13 cellular contexts compared by ENCODE assay signal in genomic region chr16:30953111-30953510, GRCh38. TPM values are rescaled to one million over a fixed set of nuclear protein-coding genes. Genes with fewer than 3 reads are reported as not detected.
A peak's percentile ranks its signal among the peaks of the same experiment; 100 is the strongest.
DNase-seq lines count a peak whose midpoint lies in the region; ATAC-seq, FAIRE-seq and TF ChIP-seq lines count a peak whose summit lies in the region.
"Had no signal": no experiment of that assay in that cellular context is flagged by ENCODE, and none has a peak within 500 bp of the region (broad histone marks: within the 10 kb centered on the region; RNA-seq: fewer than 3 reads in every experiment).

No MANE protein-coding gene starts in this region.

- H3F3A ChIP-seq in neural cell (ENCODE audit: insufficient read depth, low read length, poor library complexity, severe bottlenecking): peaks cover 5% of the 10 kb centered on the region

- POLR2A ChIA-PET in A549 (lab: Yijun Ruan, JAX): interaction anchor here (0.6 to 2.0 kb wide), 5 partner anchors 44 to 519 kb away, joined by 3 to 6 read pairs (median 3); partner anchors contain the start of genes TGFB1I1, ZNF646 and ZNF668
- POLR2A ChIA-PET in HEK293 (lab: Yijun Ruan, JAX): interaction anchor here (0.6 to 1.5 kb wide), 6 partner anchors 11 to 189 kb away, joined by 3 to 5 read pairs (median 4); partner anchors contain the start of gene KAT8

- H3K79me2 ChIP-seq in neural cell (replicated peaks; ENCODE audit: insufficient read depth, low read length): peaks cover 4% of the 10 kb centered on the region

- H2AFZ ChIP-seq in neural cell (ENCODE audit: low read depth, low read length): no peak overlapping the region

- H3K4me2 ChIP-seq in A549 (peak overlapping the region; percentile 41), neural cell (ENCODE audit: low read length) (no peak overlapping the region)

- DNase-seq in A549 (ENCODE audit: low read depth in 1 of 2, low spot score in 1 of 2) (no peak), cerebellar cortex (ENCODE audit: low spot score) (peak; percentile 51), HTR-8/SVneo (ENCODE audit: insufficient read length, low spot score) (no peak), middle frontal gyrus (ENCODE audit: extremely low spot score, low spot score) (no peak), NCI-H2171 (lab: John Stamatoyannopoulos, UW) (no peak)
- DNase-seq in activated naive CD4-positive, alpha-beta T cell treated with anti-CD3 and anti-CD28 coated beads for 36 hours: no peak

- H3K27me3 Mint-ChIP-seq in activated naive CD4-positive, alpha-beta T cell treated with anti-CD3 and anti-CD28 coated beads for 36 hours (ENCODE audit: low read depth): no peaks in the 10 kb centered on the region
- H3K27me3 Mint-ChIP-seq: activated naive CD4-positive, alpha-beta T cell treated with anti-CD3 and anti-CD28 coated beads, Interleukin-2, amount 50 U/mL, for 24 hours; stimulated activated naive CD8-positive, alpha-beta T cell treated with anti-CD3 and anti-CD28 coated beads, Interleukin-15, Interleukin-2, amounts not matched to agents 100 ng/mL and 50 ng/mL, for 24 hours had no signal

- H3K4me1 ChIP-seq in A549: peaks cover 27% of the 10 kb centered on the region
- H3K4me1 ChIP-seq in HEK293 (ENCODE audit: control insufficient read depth, insufficient read depth, low read length): peaks cover 2% of the 10 kb centered on the region; the same call in 1 of the 2 replicates

- TF ChIP-seq RAD21 in A549 (conservative IDR thresholded peaks at IDR 0.05 in 1 of 2, IDR thresholded peaks at IDR 0.05 in 1 of 2): no peak
- TF ChIP-seq RAD21 in neural cell (conservative IDR thresholded peaks at IDR 0.05): no peak

- H3K4me1 Mint-ChIP-seq in activated naive CD4-positive, alpha-beta T cell treated with anti-CD3 and anti-CD28 coated beads for 36 hours (ENCODE audit: low read depth): peaks cover 16% of the 10 kb centered on the region

- H3K27ac ChIP-seq in A549: peak overlapping the region in 1 of 2 experiments; percentile 56; a peak in 2 of 6 replicates
- H3K27ac ChIP-seq in HEK293 (ENCODE audit: extremely low read depth, low read depth, low read length): no peak overlapping the region
- H3K27ac ChIP-seq in neural cell (ENCODE audit: low read length): no peak overlapping the region

- no peaks in the 10 kb centered on the region for H3K9me2 ChIP-seq in neural cell (ENCODE audit: insufficient read depth, low read length)

- 75% methylated on average over 9 of the region's 9 CpGs for WGBS in A549 (ENCODE audit: missing lambda C conversion rate)

- no peak overlapping the region for H3K27ac Mint-ChIP-seq in activated naive CD4-positive, alpha-beta T cell treated with anti-CD3 and anti-CD28 coated beads for 36 hours
- H3K27ac Mint-ChIP-seq: activated naive CD4-positive, alpha-beta T cell treated with anti-CD3 and anti-CD28 coated beads, Interleukin-2, amount 50 U/mL, for 24 hours; stimulated activated naive CD8-positive, alpha-beta T cell treated with anti-CD3 and anti-CD28 coated beads, Interleukin-15, Interleukin-2, amounts not matched to agents 100 ng/mL and 50 ng/mL, for 24 hours had no signal

- no peaks in the 10 kb centered on the region for H4K20me1 ChIP-seq in neural cell (ENCODE audit: insufficient read depth)

- H3K36me3 ChIP-seq in HEK293 (ENCODE audit: control insufficient read depth in 2 of 2, insufficient read depth in 1 of 2, low read length in 2 of 2) (no peaks in the 10 kb centered on the region), neural cell (ENCODE audit: insufficient read depth, low read length) (no peaks in the 10 kb centered on the region)
- H3K36me3 ChIP-seq: tibial nerve had no signal

- no peak for FAIRE-seq in A549 (lab: Jason Lieb, UNC)
- FAIRE-seq in HTR-8/SVneo (lab: Jason Lieb, UNC): no peak

- no peak for ATAC-seq in A549
- ATAC-seq: left lobe of liver had no signal

- H3K9me3 ChIP-seq in A549 (no peaks in the 10 kb centered on the region), HEK293 (ENCODE audit: control insufficient read depth, insufficient read depth, low read depth, low read length) (no peaks in the 10 kb centered on the region), neural cell (ENCODE audit: low read length) (no peaks in the 10 kb centered on the region)
- H3K9me3 ChIP-seq: tibial nerve had no signal

- TF ChIP-seq EP300 in A549 (IDR thresholded peaks at IDR 0.05): no peak
- no peak for TF ChIP-seq EP300 in neural cell (conservative IDR thresholded peaks at IDR 0.05; ENCODE audit: poor library complexity, severe bottlenecking)

- H3K4me3 ChIP-seq in A549: no peak overlapping the region
- H3K4me3 ChIP-seq in HEK293 (ENCODE audit: low read depth, low read length): no peak overlapping the region
- no peak overlapping the region for H3K4me3 ChIP-seq in neural cell (ENCODE audit: low read length)
- H3K4me3 ChIP-seq: skin epidermis, tibial nerve had no signal

- TF ChIP-seq CTCF in A549 (IDR thresholded peaks at IDR 0.05) (no peak), HEK293 (tag by site-specific recombination; IDR thresholded peaks at IDR 0.05) (no peak), neural cell (IDR thresholded peaks at IDR 0.05; ENCODE audit: poor library complexity, severe bottlenecking) (no peak)

- intact Hi-C loops in activated naive CD4-positive, alpha-beta T cell treated with anti-CD3 and anti-CD28 coated beads for 36 hours (cut with micrococcal nuclease): loop anchor here (10.0 kb wide), 1 partner anchor 762 kb away; a partner anchor contains a TSS

- CTCF ChIA-PET in A549 (lab: Yijun Ruan, JAX): interaction anchor here (0.6 to 8.2 kb wide), 34 partner anchors 10 to 919 kb away, joined by 3 to 78 read pairs (median 4); partner anchors contain the start of genes HSD3B7 and ZNF843
- CTCF ChIA-PET in HEK293 (lab: Yijun Ruan, JAX): interaction anchor here (0.5 to 5.3 kb wide), 26 partner anchors 11 to 1311 kb away, joined by 3 to 74 read pairs (median 5); partner anchors contain the start of genes HIRIP3, HSD3B7, KAT8 and PAGR1
- CTCF ChIA-PET in activated naive CD4-positive, alpha-beta T cell treated with anti-CD3 and anti-CD28 coated beads for 36 hours (lab: Charles Lee): interaction anchor here (0.5 to 3.9 kb wide), 10 partner anchors 10 to 491 kb away, joined by 3 to 33 read pairs (median 5); partner anchors contain the start of gene VKORC1

- H3K4me3 Mint-ChIP-seq in activated naive CD4-positive, alpha-beta T cell treated with anti-CD3 and anti-CD28 coated beads for 36 hours: no peak overlapping the region
- H3K4me3 Mint-ChIP-seq: stimulated activated naive CD8-positive, alpha-beta T cell treated with anti-CD3 and anti-CD28 coated beads, Interleukin-15, Interleukin-2, amounts not matched to agents 100 ng/mL and 50 ng/mL, for 24 hours had no signal

- no peak for TF ChIP-seq POLR2A in A549 (IDR thresholded peaks at IDR 0.05; ENCODE audit: low read length)

- H3K9me3 Mint-ChIP-seq in activated naive CD4-positive, alpha-beta T cell treated with anti-CD3 and anti-CD28 coated beads for 36 hours: no peaks in the 10 kb centered on the region
- H3K9me3 Mint-ChIP-seq: activated naive CD4-positive, alpha-beta T cell treated with anti-CD3 and anti-CD28 coated beads, Interleukin-2, amount 50 U/mL, for 24 hours; stimulated activated naive CD8-positive, alpha-beta T cell treated with anti-CD3 and anti-CD28 coated beads, Interleukin-15, Interleukin-2, amounts not matched to agents 100 ng/mL and 50 ng/mL, for 24 hours had no signal

- no peaks in the 10 kb centered on the region for H3K36me3 Mint-ChIP-seq in activated naive CD4-positive, alpha-beta T cell treated with anti-CD3 and anti-CD28 coated beads for 36 hours (ENCODE audit: low read depth)
- H3K36me3 Mint-ChIP-seq: activated naive CD4-positive, alpha-beta T cell treated with anti-CD3 and anti-CD28 coated beads, Interleukin-2, amount 50 U/mL, for 24 hours had no signal

- H3K27me3 ChIP-seq in neural cell (ENCODE audit: insufficient read depth, low read depth, low read length): no peaks in the 10 kb centered on the region
- H3K27me3 ChIP-seq: tibial nerve had no signal

- no peak overlapping the region for H3K9ac ChIP-seq in neural cell (ENCODE audit: low read length)

RNA-seq across cellular contexts. Expression of gene ORAI3, which starts 4.2 kb away (rescaled TPM):
- polyA plus RNA-seq in A549 (2011; rRNA removed) (14.1 and 17.3 TPM in 2 replicates), A549 (2017; fragmentation: RNase III; extraction: RNeasy Plus Mini Kit Qiagen cat#74134 plus additional on column Dnase treatment) (7.1 to 11.8 TPM (median 10.5 TPM) in 3 replicates), neural cell (5.7 and 7.3 TPM in 2 replicates)
- 5.9 and 10.3 TPM in 2 replicates for polyA plus RNA-seq in A549 (2012; cell fraction: cytosol; rRNA removed)
- 10.8 and 11.6 TPM in 2 replicates for polyA plus RNA-seq in A549 (2012; cell fraction: nucleus; rRNA removed)
- 11.0 and 13.8 TPM in 2 replicates for polyA minus RNA-seq in A549 (2011; rRNA and poly(A)+ RNA removed)
- polyA minus RNA-seq in neural cell: 5.8 and 6.5 TPM in 2 replicates
- 1 to 10 TPM; 4.2 to 4.7 TPM for total RNA-seq in activated naive CD4-positive, alpha-beta T cell treated with anti-CD3 and anti-CD28 coated beads for 36 hours

RNA-seq across cellular contexts. Expression of gene SETD1A, which starts 4.4 kb away (rescaled TPM):
- 2.0 and 3.8 TPM in 2 replicates for polyA plus RNA-seq in A549 (2011; rRNA removed)
- 8.7 and 11.2 TPM in 2 replicates for polyA plus RNA-seq in A549 (2012; cell fraction: cytosol; rRNA removed)
- polyA plus RNA-seq in A549 (2012; cell fraction: nucleus; rRNA removed): 30.5 and 31.9 TPM in 2 replicates
- 15.7 to 22.6 TPM (median 21.2 TPM) in 3 replicates for polyA plus RNA-seq in A549 (2017; fragmentation: RNase III; extraction: RNeasy Plus Mini Kit Qiagen cat#74134 plus additional on column Dnase treatment)
- 3.9 and 7.0 TPM in 2 replicates for polyA minus RNA-seq in A549 (2011; rRNA and poly(A)+ RNA removed)
- 1.4 and 3.3 TPM in 2 replicates for polyA plus RNA-seq in neural cell
- 3.9 and 13.7 TPM in 2 replicates for polyA minus RNA-seq in neural cell
- total RNA-seq in activated naive CD4-positive, alpha-beta T cell treated with anti-CD3 and anti-CD28 coated beads for 36 hours: 10 to 100 TPM; 14.3 to 14.6 TPM

RNA-seq across cellular contexts. Expression of gene FBXL19, which starts 29.7 kb away (rescaled TPM):
- polyA plus RNA-seq in A549 (2011; rRNA removed) (5.6 and 7.0 TPM in 2 replicates), A549 (2017; fragmentation: RNase III; extraction: RNeasy Plus Mini Kit Qiagen cat#74134 plus additional on column Dnase treatment) (15.5 to 21.5 TPM (median 18.3 TPM) in 3 replicates), neural cell (99.6 and 124 TPM in 2 replicates)
- 11.4 and 17.1 TPM in 2 replicates for polyA plus RNA-seq in A549 (2012; cell fraction: cytosol; rRNA removed)
- polyA plus RNA-seq in A549 (2012; cell fraction: nucleus; rRNA removed): 29.7 and 38.9 TPM in 2 replicates
- polyA minus RNA-seq in A549 (2011; rRNA and poly(A)+ RNA removed): 6.8 and 9.4 TPM in 2 replicates
- polyA minus RNA-seq in neural cell: 122 and 157 TPM in 2 replicates
- total RNA-seq in activated naive CD4-positive, alpha-beta T cell treated with anti-CD3 and anti-CD28 coated beads for 36 hours: 10 to 100 TPM; 13.6 to 15.2 TPM

RNA-seq across cellular contexts. Expression of gene HSD3B7, which starts 31.9 kb away (rescaled TPM):
- 10.5 and 15.2 TPM in 2 replicates for polyA plus RNA-seq in A549 (2011; rRNA removed)
- polyA plus RNA-seq in A549 (2012; cell fraction: cytosol; rRNA removed): 11.1 and 16.1 TPM in 2 replicates
- 24.6 and 27.6 TPM in 2 replicates for polyA plus RNA-seq in A549 (2012; cell fraction: nucleus; rRNA removed)
- polyA plus RNA-seq in A549 (2017; fragmentation: RNase III; extraction: RNeasy Plus Mini Kit Qiagen cat#74134 plus additional on column Dnase treatment): 17.3 to 20.1 TPM (median 19.7 TPM) in 3 replicates
- 11.4 and 13.6 TPM in 2 replicates for polyA minus RNA-seq in A549 (2011; rRNA and poly(A)+ RNA removed)
- polyA plus RNA-seq in neural cell: 1.5 and 3.4 TPM in 2 replicates
- 0.46 and 0.49 TPM in 2 replicates for polyA minus RNA-seq in neural cell
- under 1 TPM; 0.69 to 0.98 TPM for total RNA-seq in activated naive CD4-positive, alpha-beta T cell treated with anti-CD3 and anti-CD28 coated beads for 36 hours

RNA-seq across cellular contexts. Expression of gene CTF1, which starts 56.7 kb away (rescaled TPM):
- polyA plus RNA-seq in A549 (2011; rRNA removed) (0.13 and 0.44 TPM in 2 replicates), A549 (2017; fragmentation: RNase III; extraction: RNeasy Plus Mini Kit Qiagen cat#74134 plus additional on column Dnase treatment) (0.16 to 0.30 TPM (median 0.23 TPM) in 3 replicates), neural cell (not detected in 2 replicates)
- polyA plus RNA-seq in A549 (2012; cell fraction: cytosol; rRNA removed): 0.34 and 0.52 TPM in 2 replicates
- polyA plus RNA-seq in A549 (2012; cell fraction: nucleus; rRNA removed): 0.23 and 0.54 TPM in 2 replicates
- 0.17 and 0.63 TPM in 2 replicates for polyA minus RNA-seq in A549 (2011; rRNA and poly(A)+ RNA removed)
- polyA minus RNA-seq in neural cell: not detected in 2 replicates
- under 1 TPM; 0.21 to 0.27 TPM for total RNA-seq in activated naive CD4-positive, alpha-beta T cell treated with anti-CD3 and anti-CD28 coated beads for 36 hours
